Comparison of ENCODE assay signal across 9 cellular contexts in the genomic region with DNA sequence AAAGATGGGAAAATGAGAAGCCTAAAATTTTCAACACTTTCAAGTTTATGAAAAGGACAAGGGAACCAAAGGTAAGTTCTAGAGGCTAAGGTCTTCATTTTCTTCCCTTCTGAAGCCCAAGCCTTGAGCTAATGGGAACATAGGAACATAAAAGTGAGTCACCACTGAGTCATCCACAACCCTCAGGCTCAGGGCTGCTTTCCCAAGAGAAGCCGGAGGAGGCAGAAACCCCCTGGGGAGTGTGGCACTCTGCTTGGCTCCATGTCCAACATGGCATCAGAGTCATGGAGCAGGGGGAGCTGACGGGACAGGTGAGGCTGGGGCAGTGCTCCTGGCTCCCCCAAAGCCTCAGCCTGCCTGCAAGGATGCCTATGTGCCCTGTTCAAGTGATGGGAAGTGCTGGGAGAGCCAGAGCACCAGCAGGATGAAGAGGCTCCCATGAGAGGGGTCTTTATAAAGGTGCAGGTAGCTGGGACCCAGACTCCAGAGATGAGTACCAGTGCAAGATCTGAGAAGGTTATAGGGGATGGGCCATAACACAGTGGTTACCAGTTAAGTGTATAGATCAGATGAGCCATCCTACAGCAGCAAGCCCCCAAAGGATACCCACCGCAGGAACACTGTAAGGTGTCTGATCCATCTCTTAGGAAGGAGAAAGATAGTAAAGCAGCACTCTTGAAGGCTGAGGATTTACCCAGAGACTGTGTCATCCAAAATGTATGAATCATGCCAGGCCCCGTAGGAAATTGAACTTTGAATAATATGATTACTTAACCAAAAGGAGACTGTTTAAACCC. TPM values are rescaled to one million over a fixed set of nuclear protein-coding genes. Genes with fewer than 3 reads are reported as not detected.
DNase-seq lines count a peak whose midpoint lies in the region; ATAC-seq and TF ChIP-seq lines count a peak whose summit lies in the region.
"Had no signal": no experiment of that assay in that cellular context is flagged by ENCODE, and none has a peak within 500 bp of the region (broad histone marks: within the 10 kb centered on the region; RNA-seq: fewer than 3 reads in every experiment).

No MANE protein-coding gene starts in this region.

- peaks cover 34% of the 10 kb centered on the region for H3K4me1 ChIP-seq in BLaER1
- peaks cover 22% of the 10 kb centered on the region for H3K4me1 ChIP-seq in mammary epithelial cell (ENCODE audit: insufficient read depth, low read length)
- H3K4me1 ChIP-seq in left lung = no peaks in the 10 kb centered on the region
- no peaks in the 10 kb centered on the region for H3K4me1 ChIP-seq in body of pancreas

- H3K27me3 ChIP-seq in BLaER1 (no peaks in the 10 kb centered on the region), MG63 (no peaks in the 10 kb centered on the region), mammary epithelial cell (ENCODE audit: insufficient read depth, low read length) (no peaks in the 10 kb centered on the region), left lung (no peaks in the 10 kb centered on the region), body of pancreas (no peaks in the 10 kb centered on the region)

- H3K4me3 ChIP-seq in BLaER1 (no peak overlapping the region), MG63 (no peak overlapping the region), mammary epithelial cell (replicated peaks in 1 of 3; ENCODE audit: insufficient read depth in 1 of 3, low read depth in 2 of 3, low read length in 3 of 3) (no peak overlapping the region), left lung (no peak overlapping the region), body of pancreas (no peak overlapping the region)

- TF ChIP-seq CTCF in mammary epithelial cell (conservative IDR thresholded peaks at IDR 0.05 in 1 of 2, IDR thresholded peaks at IDR 0.05 in 1 of 2; ENCODE audit: extremely low read depth in 1 of 2, insufficient read depth in 1 of 2, low read depth in 1 of 2, low read length in 2 of 2) = peak in 1 of 2 donors; percentile 37
- TF ChIP-seq CTCF in left lung (IDR thresholded peaks at IDR 0.05) = no peak
- TF ChIP-seq CTCF in body of pancreas (IDR thresholded peaks at IDR 0.05) = no peak

- dilution Hi-C loops in mammary epithelial cell (cut with HindIII; ENCODE audit: low sequenced_read_pairs) = loop anchor here (5.0 kb wide), 2 partner anchors 33 to 37 kb away; a partner anchor contains a TSS

- WGBS in mammary epithelial cell (ENCODE audit: low coverage, missing lambda C conversion rate) = 23% methylated on average over 4 of the region's 4 CpGs
- 36 to 45% methylated on average over 4 of the region's 4 CpGs for WGBS in body of pancreas, 2 donors

- intact Hi-C loops in mammary epithelial cell (cut with micrococcal nuclease) (loop anchor here (1.0 to 2.0 kb wide), 2 partner anchors 37 to 196 kb away; no protein-coding TSS in a partner anchor), left lung (cut with DNase I) (no loop called here), body of pancreas (cut with DNase I) (no loop called here)

- H4K20me1 ChIP-seq in BLaER1 (no peaks in the 10 kb centered on the region), mammary epithelial cell (ENCODE audit: insufficient read depth, low read length) (no peaks in the 10 kb centered on the region)

- no peak overlapping the region; the same call in 1 of the 2 replicates for H3K4me2 ChIP-seq in BLaER1
- peak overlapping the region; percentile 61 for H3K4me2 ChIP-seq in mammary epithelial cell (ENCODE audit: insufficient read depth, low read depth, low read length)

- in situ Hi-C loops in mammary epithelial cell (cut with MboI; ENCODE audit: low sequenced_read_pairs in 2 of 2) = no loop called here

- H2AFZ ChIP-seq in mammary epithelial cell (ENCODE audit: low read depth, low read length) = peak overlapping the region; percentile 72

- H3K9ac ChIP-seq in BLaER1 (no peak overlapping the region), mammary epithelial cell (ENCODE audit: insufficient read depth, low read length) (peak overlapping the region; percentile 62)

- CTCF ChIA-PET in mammary epithelial cell (lab: Charles Lee; ENCODE audit: low non-redundant PET) = interaction anchor here (0.7 to 1.0 kb wide), 3 partner anchors 63 to 771 kb away, joined by 3 to 8 read pairs (median 3); no protein-coding TSS in a partner anchor

- BruUV-seq in mammary epithelial cell (replicated peaks; lab: Mats Ljungman, UMichigan) = TSS peak; percentile 14

- DNase-seq in MG63 (peak; percentile 87), mammary epithelial cell (peak; percentile 96), left lung (peak in 1 of 2 donors; percentile 38), Kasumi-1 (lab: John Stamatoyannopoulos, UW) (no peak), body of pancreas (no peak)
- DNase-seq in activated CD4-positive, alpha-beta T cell treated with anti-CD3 and anti-CD28 coated beads for 4 hours = no peak
- no peak for DNase-seq in stimulated activated CD4-positive, alpha-beta T cell treated with anti-CD3 and anti-CD28 coated beads, Interleukin-4, amount 100 ng/mL, for 4 hours

- no peak for TF ChIP-seq POLR2A in body of pancreas (IDR thresholded peaks at IDR 0.05)

- H3K9me3 ChIP-seq in BLaER1 (peaks cover 17% of the 10 kb centered on the region), MG63 (no peaks in the 10 kb centered on the region; the same call in 1 of the 2 replicates), mammary epithelial cell (replicated peaks; ENCODE audit: insufficient read depth, low read length) (no peaks in the 10 kb centered on the region), left lung (no peaks in the 10 kb centered on the region), body of pancreas (no peaks in the 10 kb centered on the region)
- H3K9me3 ChIP-seq: neutrophil had no signal

- H3K79me2 ChIP-seq in mammary epithelial cell (ENCODE audit: insufficient read depth, low read length) = no peaks in the 10 kb centered on the region

- H3K36me3 ChIP-seq in BLaER1 (no peaks in the 10 kb centered on the region), MG63 (no peaks in the 10 kb centered on the region), mammary epithelial cell (ENCODE audit: insufficient read depth, low read length) (no peaks in the 10 kb centered on the region), left lung (no peaks in the 10 kb centered on the region), body of pancreas (replicated peaks in 1 of 2; ENCODE audit: insufficient read depth in 1 of 2, low read depth in 2 of 2) (no peaks in the 10 kb centered on the region)
- H3K36me3 ChIP-seq: neutrophil had no signal

- peak; percentile 81 for ATAC-seq in left lung
- ATAC-seq in body of pancreas = no peak

- peak overlapping the region; percentile 56; the same call in 1 of the 2 replicates for H3K27ac ChIP-seq in BLaER1
- H3K27ac ChIP-seq in mammary epithelial cell (ENCODE audit: insufficient read depth, low read depth, low read length) = peak overlapping the region; percentile 96
- no peak overlapping the region for H3K27ac ChIP-seq in left lung
- no peak overlapping the region for H3K27ac ChIP-seq in body of pancreas
- H3K27ac ChIP-seq: neutrophil had no signal

RNA-seq across cellular contexts. Expression of a gene that starts 31.8 kb away (rescaled TPM):
- total RNA-seq in MG63 (2014; rRNA removed; shearing (Covaris generic); ENCODE audit: low replicate concordance) = not detected in 2 replicates
- total RNA-seq in mammary epithelial cell (under 1 TPM; under 0.01 to 0.07 TPM), left lung (under 1 TPM; 0.24 to 0.47 TPM), body of pancreas (under 1 TPM; 0.26 to 0.66 TPM)
- polyA plus RNA-seq in mammary epithelial cell = 0.27 TPM
- polyA minus RNA-seq in mammary epithelial cell = 0.05 TPM

Comparison
In these comparisons a context has a peak if more than half of its experiments do, and no peak if none do; other contexts are left out.
1. H3K27ac ChIP-seq: peak in BLaER1 (single experiment) and mammary epithelial cell (single experiment); none in left lung (0 of 2) and body of pancreas (0 of 4).
2. DNase-seq: peak in MG63 (single experiment) and mammary epithelial cell (single experiment); none in Kasumi-1 (0 of 2), activated CD4-positive, alpha-beta T cell treated with anti-CD3 and anti-CD28 coated beads for 4 hours (0 of 2), body of pancreas (0 of 4) and stimulated activated CD4-positive, alpha-beta T cell treated with anti-CD3 and anti-CD28 coated beads, Interleukin-4, amount 100 ng/mL, for 4 hours (0 of 2).